13 cellular contexts compared by ENCODE assay signal in the genomic region with DNA sequence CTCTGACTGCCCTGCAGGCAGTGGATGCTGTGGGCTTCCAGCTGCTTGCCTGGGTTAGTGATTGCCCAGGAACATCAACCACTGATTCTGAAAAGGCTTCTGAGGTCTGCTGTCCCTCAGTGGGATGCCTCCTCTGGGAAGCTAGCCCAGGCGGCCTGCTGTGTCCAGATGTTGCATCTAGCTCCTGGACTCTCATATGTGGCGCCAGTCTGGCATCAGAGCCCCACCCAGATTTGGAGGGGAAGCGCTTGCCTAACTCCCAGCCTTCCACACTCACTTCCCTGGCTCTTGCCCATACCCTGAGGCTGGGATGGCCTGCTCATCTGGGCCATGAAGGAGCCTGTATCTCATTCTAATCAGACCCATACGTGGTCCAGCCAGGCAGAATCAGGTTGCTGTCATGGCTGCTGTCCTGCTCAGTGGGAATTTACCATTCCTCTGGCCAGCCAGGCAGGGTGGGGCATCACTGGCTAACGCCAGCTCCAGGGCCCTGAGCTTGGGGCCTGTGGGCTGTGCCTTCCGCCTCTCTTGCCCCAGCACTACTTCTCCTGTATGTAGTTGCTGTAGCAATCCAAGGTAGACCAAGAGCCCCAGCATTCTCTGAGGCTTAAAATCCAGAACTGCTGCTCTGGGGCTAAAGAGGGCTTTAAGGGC. TPM values are rescaled to one million over a fixed set of nuclear protein-coding genes. Genes with fewer than 3 reads are reported as not detected.
DNase-seq lines count a peak whose midpoint lies in the region; ATAC-seq and TF ChIP-seq lines count a peak whose summit lies in the region.
"Had no signal": no experiment of that assay in that cellular context is flagged by ENCODE, and none has a peak within 500 bp of the region (broad histone marks: within the 10 kb centered on the region; RNA-seq: fewer than 3 reads in every experiment).

No MANE protein-coding gene starts in this region.

- peaks cover 0 to 74% (median 17%) of the 10 kb centered on the region in 3 donors for H3K4me1 ChIP-seq in gastroesophageal sphincter
- peaks cover 10 to 94% (median 46%) of the 10 kb centered on the region in 6 donors for H3K4me1 ChIP-seq in spleen

- H3K9me3 Mint-ChIP-seq in activated T-helper 1 cell treated with anti-CD3 and anti-CD28 coated beads, Interleukin-12 subunit alpha, Interleukin-12 subunit beta, Interleukin-2, Interleukin-4 antibody, amounts not matched to agents 30 ng/mL and 10 ng/mL and 1 ng/mL, durations not matched to agents 14 hours and 24 hours and 36 hours = no peaks in the 10 kb centered on the region
- H3K9me3 Mint-ChIP-seq: activated naive CD8-positive, alpha-beta T cell treated with anti-CD3 and anti-CD28 coated beads, Interleukin-2, amount 50 U/mL, for 24 hours had no signal

- peaks cover 0 to 55% of the 10 kb centered on the region in 2 donors for H3K36me3 ChIP-seq in gastroesophageal sphincter
- peaks cover 0 to 57% (median 31%) of the 10 kb centered on the region in 6 donors for H3K36me3 ChIP-seq in spleen

- intact Hi-C loops in activated T-helper 1 cell treated with anti-CD3 and anti-CD28 coated beads, Interleukin-12 subunit alpha, Interleukin-12 subunit beta, Interleukin-2, Interleukin-4 antibody, amounts not matched to agents 30 ng/mL and 10 ng/mL and 1 ng/mL, durations not matched to agents 14 hours and 24 hours and 36 hours (cut with micrococcal nuclease) = no loop called here
- intact Hi-C loops in spleen (cut with DNase I; ENCODE audit: low total_unique reads) = no loop called here

- no peaks in the 10 kb centered on the region for H3K27me3 ChIP-seq in gastroesophageal sphincter
- H3K27me3 ChIP-seq in spleen (replicated peaks in 1 of 7) = peaks cover 0 to 34% (median 0%) of the 10 kb centered on the region in 7 donors

- no peak overlapping the region for H3K27ac Mint-ChIP-seq in activated T-helper 1 cell treated with anti-CD3 and anti-CD28 coated beads, Interleukin-12 subunit alpha, Interleukin-12 subunit beta, Interleukin-2, Interleukin-4 antibody, amounts not matched to agents 30 ng/mL and 10 ng/mL and 1 ng/mL, durations not matched to agents 14 hours and 24 hours and 36 hours

- H3K4me1 Mint-ChIP-seq in activated T-helper 1 cell treated with anti-CD3 and anti-CD28 coated beads, Interleukin-12 subunit alpha, Interleukin-12 subunit beta, Interleukin-2, Interleukin-4 antibody, amounts not matched to agents 30 ng/mL and 10 ng/mL and 1 ng/mL, durations not matched to agents 14 hours and 24 hours and 36 hours (ENCODE audit: low read depth) = peaks cover 75% of the 10 kb centered on the region

- TF ChIP-seq CTCF in gastroesophageal sphincter (IDR thresholded peaks at IDR 0.05) = no peak
- no peak for TF ChIP-seq CTCF in spleen (IDR thresholded peaks at IDR 0.05 in 8 of 11, conservative IDR thresholded peaks at IDR 0.05 in 3 of 11)

- H3K27ac ChIP-seq in gastroesophageal sphincter (peak overlapping the region in 3 of 4 donors; percentile 55 to 90 (median 90)), spleen (peak overlapping the region in 7 of 8 donors; percentile 12 to 88 (median 81))
- H3K27ac ChIP-seq: KMS-11 had no signal

- peak overlapping the region; percentile 97 for H3K4me3 Mint-ChIP-seq in activated T-helper 1 cell treated with anti-CD3 and anti-CD28 coated beads, Interleukin-12 subunit alpha, Interleukin-12 subunit beta, Interleukin-2, Interleukin-4 antibody, amounts not matched to agents 30 ng/mL and 10 ng/mL and 1 ng/mL, durations not matched to agents 14 hours and 24 hours and 36 hours

- 80% methylated on average over 1 of the region's 6 CpGs for WGBS in gastroesophageal sphincter (ENCODE audit: low coverage in 1 of 2), 2 donors
- WGBS in spleen, 5 donors = 78 to 100% (median 87%) methylated on average over 4 to 6 of the region's 6 CpGs

- no peaks in the 10 kb centered on the region for H3K9me3 ChIP-seq in gastroesophageal sphincter
- H3K9me3 ChIP-seq in spleen = no peaks in the 10 kb centered on the region

- ATAC-seq in gastroesophageal sphincter (peak; percentile 52), HG03342 (IDR thresholded peaks at IDR 0.05; ENCODE audit: unreplicated experiment) (no peak)
- ATAC-seq: activated naive CD8-positive, alpha-beta T cell treated with anti-CD3 and anti-CD28 coated beads, Interleukin-2, amount 50 U/mL, for 24 hours had no signal

- TF ChIP-seq EP300 in gastroesophageal sphincter (IDR thresholded peaks at IDR 0.05) = no peak

- peaks cover 63% of the 10 kb centered on the region for H3K36me3 Mint-ChIP-seq in activated T-helper 1 cell treated with anti-CD3 and anti-CD28 coated beads, Interleukin-12 subunit alpha, Interleukin-12 subunit beta, Interleukin-2, Interleukin-4 antibody, amounts not matched to agents 30 ng/mL and 10 ng/mL and 1 ng/mL, durations not matched to agents 14 hours and 24 hours and 36 hours (ENCODE audit: low read depth)

- no peaks in the 10 kb centered on the region for H3K27me3 Mint-ChIP-seq in activated T-helper 1 cell treated with anti-CD3 and anti-CD28 coated beads, Interleukin-12 subunit alpha, Interleukin-12 subunit beta, Interleukin-2, Interleukin-4 antibody, amounts not matched to agents 30 ng/mL and 10 ng/mL and 1 ng/mL, durations not matched to agents 14 hours and 24 hours and 36 hours (ENCODE audit: insufficient read depth)

- TF ChIP-seq POLR2A in gastroesophageal sphincter (IDR thresholded peaks at IDR 0.05) (no peak), spleen (IDR thresholded peaks at IDR 0.05) (no peak)

- H3K4me3 ChIP-seq in gastroesophageal sphincter (peak overlapping the region in 1 of 2 donors; percentile 87), spleen (peak overlapping the region in 7 of 8 donors; percentile 58 to 88 (median 65))

- DNase-seq in GM04504 (ENCODE audit: low read depth) (peak; percentile 92), spleen (peak; percentile 56), NCI-H446 (lab: John Stamatoyannopoulos, UW) (no peak), NCI-H2081 treated with DMSO at 0.1 percent for 48 hours (lab: John Stamatoyannopoulos, UW) (no peak)
- DNase-seq in activated T-helper 1 cell treated with anti-CD3 and anti-CD28 coated beads, Interleukin-12 subunit alpha, Interleukin-12 subunit beta, Interleukin-2, Interleukin-4 antibody, amounts not matched to agents 30 ng/mL and 10 ng/mL and 1 ng/mL, durations not matched to agents 14 hours and 24 hours and 36 hours (ENCODE audit: low spot score) = no peak
- DNase-seq: activated CD4-positive, alpha-beta T cell treated with anti-CD3 and anti-CD28 coated beads for 48 hours; activated naive CD8-positive, alpha-beta T cell treated with anti-CD3 and anti-CD28 coated beads, Interleukin-2, amount 50 U/mL, for 24 hours; DMS79 treated with DMSO at 0.1 percent for 48 hours; SHP77 treated with DMSO at 0.1 percent for 48 hours; stimulated activated CD4-positive, alpha-beta T cell treated with anti-CD3 and anti-CD28 coated beads, Interleukin-4, amount 100 ng/mL, for 1 hour had no signal

RNA-seq across cellular contexts. Expression of a gene that starts 4.1 kb away (rescaled TPM):
- 269 and 275 TPM in 2 replicates for total RNA-seq in activated T-helper 1 cell treated with anti-CD3 and anti-CD28 coated beads, Interleukin-12 subunit alpha, Interleukin-12 subunit beta, Interleukin-2, Interleukin-4 antibody, amounts not matched to agents 30 ng/mL and 10 ng/mL and 1 ng/mL, durations not matched to agents 14 hours and 24 hours and 36 hours
- total RNA-seq in gastroesophageal sphincter (10 to 100 TPM; 29.6 to 50.8 (median 45.9) TPM), spleen (100 to 1,000 TPM in 4 of 7 donors, 10 to 100 TPM in 3; 54.2 to 207 (median 112) TPM)
- polyA plus RNA-seq in spleen = 10 to 100 TPM in 1 of 3 donors, 1 to 10 TPM in 2; 5.8 to 17.3 (median 8.1) TPM

Comparison
In these comparisons a context has a peak if more than half of its experiments do, and no peak if none do; other contexts are left out.
1. DNase-seq: peak in GM04504 (single experiment) and spleen (single experiment); none in activated T-helper 1 cell treated with anti-CD3 and anti-CD28 coated beads, Interleukin-12 subunit alpha, Interleukin-12 subunit beta, Interleukin-2, Interleukin-4 antibody, amounts not matched to agents 30 ng/mL and 10 ng/mL and 1 ng/mL, durations not matched to agents 14 hours and 24 hours and 36 hours (single experiment), NCI-H446 (0 of 2) and NCI-H2081 treated with DMSO at 0.1 percent for 48 hours (single experiment).